Comparison of ENCODE assay signal across 15 cellular contexts in genomic region chr12:54438506-54438905, GRCh38. TPM values are rescaled to one million over a fixed set of nuclear protein-coding genes. Genes with fewer than 3 reads are reported as not detected.
DNase-seq lines count a peak whose midpoint lies in the region; TF ChIP-seq lines count a peak whose summit lies in the region.
"Had no signal": no experiment of that assay in that cellular context is flagged by ENCODE, and none has a peak within 500 bp of the region (broad histone marks: within the 10 kb centered on the region; RNA-seq: fewer than 3 reads in every experiment).

No MANE protein-coding gene starts in this region.

- WGBS in endodermal cell (ENCODE audit: insufficient coverage in 1 of 2, insufficient read length in 1 of 2), 2 experiments = 100% methylated on average over 1 of the region's 1 CpG; no CpG with 5 or more reads in 1 of the 2 experiments

- peaks cover 40% of the 10 kb centered on the region for H3K27me3 Mint-ChIP-seq in endodermal cell (ENCODE audit: insufficient read depth)

- H3K36me3 ChIP-seq in endodermal cell (ENCODE audit: control insufficient read depth, insufficient read depth, low read length) (no peaks in the 10 kb centered on the region), muscle layer of colon (ENCODE audit: insufficient read depth, low read length) (no peaks in the 10 kb centered on the region), tibial artery (no peaks in the 10 kb centered on the region)
- H3K36me3 ChIP-seq: BE2C had no signal

- intact Hi-C loops in tibial artery (cut with DNase I; ENCODE audit: low total_unique reads) = loop anchor here (5.0 kb wide), 1 partner anchor 41 kb away; no protein-coding TSS in a partner anchor

- H3K4me3 ChIP-seq in endodermal cell (ENCODE audit: low read length) = no peak overlapping the region
- H3K4me3 ChIP-seq in muscle layer of colon (ENCODE audit: low read depth in 1 of 2, low read length in 2 of 2) = no peak overlapping the region
- H3K4me3 ChIP-seq in tibial artery = no peak overlapping the region
- H3K4me3 ChIP-seq in coronary artery = no peak overlapping the region
- H3K4me3 ChIP-seq: A549, GM23248 had no signal

- TF ChIP-seq CTCF in endodermal cell (conservative IDR thresholded peaks at IDR 0.05) (no peak), tibial artery (IDR thresholded peaks at IDR 0.05) (no peak), coronary artery (IDR thresholded peaks at IDR 0.05) (no peak)

- H3K9me3 Mint-ChIP-seq in endodermal cell = no peaks in the 10 kb centered on the region
- H3K9me3 Mint-ChIP-seq: CD4-positive, alpha-beta memory T cell had no signal

- H3K36me3 Mint-ChIP-seq in endodermal cell (ENCODE audit: low read depth) = no peaks in the 10 kb centered on the region
- H3K36me3 Mint-ChIP-seq: CD4-positive, alpha-beta memory T cell had no signal

- H3K27ac ChIP-seq in endodermal cell (ENCODE audit: low read depth, low read length) (no peak overlapping the region), muscle layer of colon (ENCODE audit: low read depth, low read length) (peak overlapping the region; percentile 27), tibial artery (peak overlapping the region; percentile 57 to 74), coronary artery (no peak overlapping the region)
- H3K27ac ChIP-seq: HL-60 had no signal

- no peak overlapping the region for H3K4me3 Mint-ChIP-seq in endodermal cell
- H3K4me3 Mint-ChIP-seq: CD4-positive, alpha-beta memory T cell had no signal

- H3K9me3 ChIP-seq in endodermal cell (ENCODE audit: control insufficient read depth, low read length) (no peaks in the 10 kb centered on the region), muscle layer of colon (ENCODE audit: low read length) (no peaks in the 10 kb centered on the region), tibial artery (no peaks in the 10 kb centered on the region)
- H3K9me3 ChIP-seq: A549, BE2C had no signal

- no peak overlapping the region for H3K27ac Mint-ChIP-seq in endodermal cell

- DNase-seq in MV-4-11 (lab: John Stamatoyannopoulos, UW) = peak; percentile 7
- peak; percentile 48 for DNase-seq in endodermal cell
- DNase-seq in tibial artery = no peak
- DNase-seq in inferior parietal cortex (ENCODE audit: extremely low spot score) = no peak
- DNase-seq in activated T-cell treated with anti-CD3 and anti-CD28 coated beads, Interleukin-2, amount 50 U/mL, for 48 hours = no peak
- DNase-seq in coronary artery (ENCODE audit: low spot score) = no peak
- DNase-seq: BE2C; CD4-positive, alpha-beta memory T cell; DMS79; GM23248 had no signal

- H3K4me1 ChIP-seq in endodermal cell (ENCODE audit: control insufficient read depth, insufficient read depth, low read length) (peaks cover 8% of the 10 kb centered on the region), muscle layer of colon (ENCODE audit: insufficient read depth, low read length) (peaks cover 22% of the 10 kb centered on the region), tibial artery (peaks cover 0 to 47% (median 8%) of the 10 kb centered on the region in 4 donors)
- H3K4me1 ChIP-seq: BE2C had no signal

- H3K4me1 Mint-ChIP-seq in endodermal cell = peaks cover 31% of the 10 kb centered on the region

- H3K9ac ChIP-seq in endodermal cell (ENCODE audit: extremely low read depth, low read length, poor library complexity, severe bottlenecking) (no peak overlapping the region), muscle layer of colon (ENCODE audit: low read length) (no peak overlapping the region)

- peaks cover 8% of the 10 kb centered on the region for H3K27me3 ChIP-seq in endodermal cell (ENCODE audit: control insufficient read depth, insufficient read depth, low read length, poor library complexity, severe bottlenecking)
- no peaks in the 10 kb centered on the region for H3K27me3 ChIP-seq in muscle layer of colon (ENCODE audit: control insufficient read depth in 1 of 2, insufficient read depth in 2 of 2, low read length in 2 of 2)
- no peaks in the 10 kb centered on the region for H3K27me3 ChIP-seq in tibial artery

RNA-seq across cellular contexts. Expression of gene ITGA5, which starts 19.4 kb away (rescaled TPM):
- 100 to 1,000 TPM; 189 to 243 TPM for total RNA-seq in endodermal cell
- polyA plus RNA-seq in endodermal cell (2013, experiment 1 of 2) = 71.1 TPM
- 77.0 TPM for polyA plus RNA-seq in endodermal cell (2013, experiment 2 of 2)

RNA-seq across cellular contexts. Expression of gene GTSF1, which starts 34.9 kb away (rescaled TPM):
- total RNA-seq in endodermal cell = not detected
- polyA plus RNA-seq in endodermal cell (2013, experiment 1 of 2) = not detected
- not detected for polyA plus RNA-seq in endodermal cell (2013, experiment 2 of 2)
- total RNA-seq: G401, GM23248 had no signal
- polyA plus RNA-seq: A549, AG04450, GM23248 had no signal

RNA-seq across cellular contexts. Expression of gene ZNF385A, which starts 54.0 kb away (rescaled TPM):
- total RNA-seq in endodermal cell = 10 to 100 TPM; 10.5 to 16.3 TPM
- polyA plus RNA-seq in endodermal cell (2013, experiment 1 of 2) = 39.3 TPM
- 35.5 TPM for polyA plus RNA-seq in endodermal cell (2013, experiment 2 of 2)
- polyA plus RNA-seq: CD4-positive, alpha-beta memory T cell had no signal

RNA-seq across cellular contexts. Expression of gene NCKAP1L, which starts 59.0 kb away (rescaled TPM):
- 1 to 10 TPM; 2.1 to 2.5 TPM for total RNA-seq in endodermal cell
- polyA plus RNA-seq in endodermal cell (2013, experiment 1 of 2) = 0.78 TPM
- 0.75 TPM for polyA plus RNA-seq in endodermal cell (2013, experiment 2 of 2)
- total RNA-seq: G401, GM23248 had no signal
- polyA plus RNA-seq: AG04450 had no signal

Comparison
In these comparisons a context has a peak if more than half of its experiments do, and no peak if none do; other contexts are left out.
1. DNase-seq: peak in MV-4-11 (single experiment) and endodermal cell (single experiment); none in tibial artery (0 of 2), inferior parietal cortex (single experiment), activated T-cell treated with anti-CD3 and anti-CD28 coated beads, Interleukin-2, amount 50 U/mL, for 48 hours (0 of 2) and coronary artery (single experiment).
2. H3K27ac ChIP-seq: peak in muscle layer of colon (single experiment) and tibial artery (2 of 2); none in endodermal cell (single experiment) and coronary artery (0 of 2).